In the genomic region with DNA sequence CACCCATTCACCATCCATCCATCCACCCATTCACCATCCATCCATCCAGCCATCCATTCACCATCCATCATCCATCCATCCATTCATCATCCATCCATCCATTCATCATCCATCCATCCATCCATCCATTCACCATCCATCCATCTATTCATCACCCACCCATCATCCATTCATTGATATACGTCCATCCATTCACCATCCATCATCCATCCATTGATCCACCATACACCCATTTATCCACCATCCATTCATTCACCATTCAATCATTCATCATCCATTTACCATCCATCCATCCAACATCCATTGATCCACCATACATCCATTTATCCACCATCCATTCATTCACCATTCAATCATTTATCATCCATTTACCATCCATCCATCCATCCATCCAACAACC, we compare ENCODE assay signal across 1 cellular context.
TF ChIP-seq lines count a peak whose summit lies in the region.

No MANE protein-coding gene starts in this region.

TF ChIP-seq in GM23338, 12 proteins besides CTCF, POLR2A, EP300 and RAD21 (continued from another document):
- TF ChIP-seq, protein P1, sequence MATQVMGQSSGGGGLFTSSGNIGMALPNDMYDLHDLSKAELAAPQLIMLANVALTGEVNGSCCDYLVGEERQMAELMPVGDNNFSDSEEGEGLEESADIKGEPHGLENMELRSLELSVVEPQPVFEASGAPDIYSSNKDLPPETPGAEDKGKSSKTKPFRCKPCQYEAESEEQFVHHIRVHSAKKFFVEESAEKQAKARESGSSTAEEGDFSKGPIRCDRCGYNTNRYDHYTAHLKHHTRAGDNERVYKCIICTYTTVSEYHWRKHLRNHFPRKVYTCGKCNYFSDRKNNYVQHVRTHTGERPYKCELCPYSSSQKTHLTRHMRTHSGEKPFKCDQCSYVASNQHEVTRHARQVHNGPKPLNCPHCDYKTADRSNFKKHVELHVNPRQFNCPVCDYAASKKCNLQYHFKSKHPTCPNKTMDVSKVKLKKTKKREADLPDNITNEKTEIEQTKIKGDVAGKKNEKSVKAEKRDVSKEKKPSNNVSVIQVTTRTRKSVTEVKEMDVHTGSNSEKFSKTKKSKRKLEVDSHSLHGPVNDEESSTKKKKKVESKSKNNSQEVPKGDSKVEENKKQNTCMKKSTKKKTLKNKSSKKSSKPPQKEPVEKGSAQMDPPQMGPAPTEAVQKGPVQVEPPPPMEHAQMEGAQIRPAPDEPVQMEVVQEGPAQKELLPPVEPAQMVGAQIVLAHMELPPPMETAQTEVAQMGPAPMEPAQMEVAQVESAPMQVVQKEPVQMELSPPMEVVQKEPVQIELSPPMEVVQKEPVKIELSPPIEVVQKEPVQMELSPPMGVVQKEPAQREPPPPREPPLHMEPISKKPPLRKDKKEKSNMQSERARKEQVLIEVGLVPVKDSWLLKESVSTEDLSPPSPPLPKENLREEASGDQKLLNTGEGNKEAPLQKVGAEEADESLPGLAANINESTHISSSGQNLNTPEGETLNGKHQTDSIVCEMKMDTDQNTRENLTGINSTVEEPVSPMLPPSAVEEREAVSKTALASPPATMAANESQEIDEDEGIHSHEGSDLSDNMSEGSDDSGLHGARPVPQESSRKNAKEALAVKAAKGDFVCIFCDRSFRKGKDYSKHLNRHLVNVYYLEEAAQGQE (IDR thresholded peaks at IDR 0.05; ENCODE audit: unreplicated experiment): no peak
